13 cellular contexts compared by ENCODE assay signal in the genomic region with DNA sequence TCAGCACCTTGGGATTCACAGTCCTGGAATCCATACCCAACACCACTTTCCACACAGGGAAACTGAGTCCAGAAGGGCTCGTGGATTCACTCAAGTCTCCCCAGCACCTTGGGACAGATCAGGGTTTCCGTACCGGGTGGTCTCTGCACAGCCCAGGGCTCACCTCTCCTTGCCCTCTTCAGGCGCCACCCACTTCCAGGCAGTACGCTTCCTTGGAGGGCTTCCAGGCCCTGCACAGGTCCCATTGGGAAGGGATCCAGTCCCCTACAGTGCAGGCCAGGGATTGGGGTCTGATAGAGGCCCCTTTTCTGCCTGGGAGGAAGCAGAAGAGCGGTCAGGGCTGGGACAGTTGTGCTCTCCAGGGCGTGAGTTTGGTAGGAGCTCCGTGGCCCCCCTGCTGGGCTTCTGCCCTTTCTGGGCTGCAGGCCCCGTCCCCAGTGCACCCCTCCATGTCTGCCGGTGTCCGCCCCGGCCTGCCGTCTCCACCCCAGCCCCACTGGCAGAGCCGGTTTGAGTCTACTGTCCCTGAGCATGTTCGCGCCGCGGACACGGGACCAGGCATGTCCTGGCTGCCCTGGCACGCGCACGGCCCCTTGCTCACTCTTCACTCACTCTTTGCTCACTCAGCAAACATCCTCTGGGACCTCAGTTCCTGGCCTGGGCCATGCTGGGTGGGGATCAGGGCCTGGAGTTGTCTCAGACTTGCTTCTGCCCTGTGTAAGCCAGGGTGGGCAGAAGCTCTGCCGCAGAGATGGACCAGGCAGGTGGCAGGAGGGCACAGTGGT. TPM values are rescaled to one million over a fixed set of nuclear protein-coding genes. Genes with fewer than 3 reads are reported as not detected.
DNase-seq lines count a peak whose midpoint lies in the region; ATAC-seq and TF ChIP-seq lines count a peak whose summit lies in the region.
"Had no signal": no experiment of that assay in that cellular context is flagged by ENCODE, and none has a peak within 500 bp of the region (broad histone marks: within the 10 kb centered on the region; RNA-seq: fewer than 3 reads in every experiment).

No MANE protein-coding gene starts in this region.

- CTCF ChIA-PET in Caco-2 (lab: Charles Lee) = interaction anchor here (1.6 kb wide), 1 partner anchor 76 kb away, joined by 3 read pairs; no protein-coding TSS in a partner anchor

- H3K9ac ChIP-seq in rectal smooth muscle tissue (ENCODE audit: low read length) = no peak overlapping the region

- peak overlapping the region; percentile 74 for H3K27ac Mint-ChIP-seq in Caco-2 (ENCODE audit: unreplicated experiment)
- H3K27ac Mint-ChIP-seq: stimulated activated naive CD8-positive, alpha-beta T cell treated with anti-CD3 and anti-CD28 coated beads, Interleukin-15, Interleukin-2, amounts not matched to agents 100 ng/mL and 50 ng/mL, for 24 hours had no signal

- intact Hi-C loops in Caco-2 (cut with micrococcal nuclease; ENCODE audit: unreplicated experiment) = no loop called here

- WGBS in gastroesophageal sphincter (ENCODE audit: low coverage in 1 of 2), 2 donors = 59 to 80% methylated on average over 1 to 7 of the region's 23 CpGs

- ATAC-seq in gastroesophageal sphincter (peak; percentile 50), HG03520 (IDR thresholded peaks at IDR 0.05; ENCODE audit: unreplicated experiment) (no peak)

- H3K9me3 ChIP-seq in Caco-2 (no peaks in the 10 kb centered on the region), Peyer's patch (no peaks in the 10 kb centered on the region), gastroesophageal sphincter (no peaks in the 10 kb centered on the region)

- no peaks in the 10 kb centered on the region for H3K27me3 ChIP-seq in Caco-2 (replicated peaks; ENCODE audit: control insufficient read depth, insufficient read depth, low read length)
- H3K27me3 ChIP-seq in Peyer's patch = no peaks in the 10 kb centered on the region
- H3K27me3 ChIP-seq in gastroesophageal sphincter = no peaks in the 10 kb centered on the region
- H3K27me3 ChIP-seq in rectal smooth muscle tissue (ENCODE audit: control insufficient read depth, insufficient read depth, low read length) = no peaks in the 10 kb centered on the region

- POLR2A ChIA-PET in Caco-2 (lab: Charles Lee) = no interaction called here

- H3K4me3 ChIP-seq in Caco-2 (ENCODE audit: low read depth, low read length) = no peak overlapping the region
- H3K4me3 ChIP-seq in Peyer's patch = no peak overlapping the region
- H3K4me3 ChIP-seq in gastroesophageal sphincter = peak overlapping the region in 1 of 2 donors; percentile 8
- peak overlapping the region; percentile 6 for H3K4me3 ChIP-seq in rectal smooth muscle tissue (ENCODE audit: low read length)

- H3K27ac ChIP-seq in Peyer's patch (no peak overlapping the region), gastroesophageal sphincter (peak overlapping the region in 3 of 4 donors; percentile 52 to 65 (median 53)), rectal smooth muscle tissue (ENCODE audit: low read depth, low read length) (peak overlapping the region; percentile 57)

- no peak for TF ChIP-seq EP300 in gastroesophageal sphincter (IDR thresholded peaks at IDR 0.05)

- BruUV-seq in Caco-2 (replicated peaks; lab: Mats Ljungman, UMichigan) = no TSS peak

- H3K36me3 Mint-ChIP-seq in Caco-2 (ENCODE audit: insufficient read depth, unreplicated experiment) = peaks cover 12% of the 10 kb centered on the region
- H3K36me3 Mint-ChIP-seq: CD4-positive, CD25-positive, alpha-beta regulatory T cell had no signal

- no peaks in the 10 kb centered on the region for H3K9me3 Mint-ChIP-seq in Caco-2 (ENCODE audit: unreplicated experiment)
- H3K9me3 Mint-ChIP-seq: CD4-positive, CD25-positive, alpha-beta regulatory T cell; stimulated activated naive CD8-positive, alpha-beta T cell treated with anti-CD3 and anti-CD28 coated beads, Interleukin-15, Interleukin-2, amounts not matched to agents 100 ng/mL and 50 ng/mL, for 24 hours had no signal

- no peak for TF ChIP-seq POLR2A in Peyer's patch (IDR thresholded peaks at IDR 0.05)
- no peak for TF ChIP-seq POLR2A in gastroesophageal sphincter (IDR thresholded peaks at IDR 0.05)

- H3K4me1 ChIP-seq in Caco-2 (peaks cover 26% of the 10 kb centered on the region), Peyer's patch (peaks cover 0 to 50% (median 0%) of the 10 kb centered on the region in 4 donors), gastroesophageal sphincter (peaks cover 0 to 76% (median 18%) of the 10 kb centered on the region in 3 donors), rectal smooth muscle tissue (ENCODE audit: control insufficient read depth, insufficient read depth, low read length) (peaks cover 27% of the 10 kb centered on the region)

- peak overlapping the region; percentile 16 for H3K4me3 Mint-ChIP-seq in Caco-2 (ENCODE audit: unreplicated experiment)
- H3K4me3 Mint-ChIP-seq: CD4-positive, CD25-positive, alpha-beta regulatory T cell; stimulated activated naive CD8-positive, alpha-beta T cell treated with anti-CD3 and anti-CD28 coated beads, Interleukin-15, Interleukin-2, amounts not matched to agents 100 ng/mL and 50 ng/mL, for 24 hours had no signal

- H3K36me3 ChIP-seq in Caco-2 (ENCODE audit: control insufficient read depth, insufficient read depth, low read length) (peaks cover 11% of the 10 kb centered on the region), Peyer's patch (peaks cover 0 to 7% (median 0%) of the 10 kb centered on the region in 3 donors), gastroesophageal sphincter (peaks cover 0 to 8% of the 10 kb centered on the region in 2 donors), rectal smooth muscle tissue (ENCODE audit: control insufficient read depth, insufficient read depth, low read length) (peaks cover 4% of the 10 kb centered on the region)

- H3K27me3 Mint-ChIP-seq in Caco-2 (ENCODE audit: insufficient read depth, unreplicated experiment) = no peaks in the 10 kb centered on the region
- H3K27me3 Mint-ChIP-seq: CD4-positive, CD25-positive, alpha-beta regulatory T cell; stimulated activated naive CD8-positive, alpha-beta T cell treated with anti-CD3 and anti-CD28 coated beads, Interleukin-15, Interleukin-2, amounts not matched to agents 100 ng/mL and 50 ng/mL, for 24 hours had no signal

- no peak for TF ChIP-seq CTCF in Caco-2 (IDR thresholded peaks at IDR 0.05; ENCODE audit: insufficient read depth in 1 of 2, low read depth in 1 of 2, low read length in 1 of 2, severe bottlenecking in 1 of 2, unreplicated experiment in 1 of 2)
- TF ChIP-seq CTCF in Peyer's patch (IDR thresholded peaks at IDR 0.05) = no peak
- no peak for TF ChIP-seq CTCF in gastroesophageal sphincter (IDR thresholded peaks at IDR 0.05)

- H3K4me1 Mint-ChIP-seq in Caco-2 (ENCODE audit: low read depth, unreplicated experiment) = peaks cover 30% of the 10 kb centered on the region

- DNase-seq in Caco-2 (peak in 1 of 2 experiments; percentile 46), Peyer's patch (peak in 2 of 3 donors; percentile 46 to 53), NCI-H187 treated with DMSO at 0.1 percent for 48 hours (lab: John Stamatoyannopoulos, UW) (no peak), NCI-H1436 (lab: John Stamatoyannopoulos, UW) (no peak)
- no peak for DNase-seq in stimulated activated CD4-positive, alpha-beta T cell treated with anti-CD3 and anti-CD28 coated beads, Interleukin-4, amount 100 ng/mL, for 24 hours
- DNase-seq: activated CD4-positive, alpha-beta T cell treated with anti-CD3 and anti-CD28 coated beads for 4 hours; activated naive CD4-positive, alpha-beta T cell; CD4-positive, CD25-positive, alpha-beta regulatory T cell; NCI-H524 treated with DMSO at 0.1 percent for 48 hours had no signal

RNA-seq across cellular contexts. Expression of gene SRC, which starts 12.6 kb away (rescaled TPM):
- total RNA-seq in Caco-2 (2022) = 197 and 222 TPM in 2 replicates
- total RNA-seq in Peyer's patch = 100 to 1,000 TPM in 3 of 4 donors, 10 to 100 TPM in 1; 85.8 to 187 (median 146) TPM
- 10 to 100 TPM; 30.6 to 54.7 (median 45.0) TPM for total RNA-seq in gastroesophageal sphincter

Comparison
In these comparisons a context has a peak if more than half of its experiments do, and no peak if none do; other contexts are left out.
1. DNase-seq: peak in Peyer's patch (2 of 3); none in stimulated activated CD4-positive, alpha-beta T cell treated with anti-CD3 and anti-CD28 coated beads, Interleukin-4, amount 100 ng/mL, for 24 hours (single experiment), NCI-H187 treated with DMSO at 0.1 percent for 48 hours (single experiment) and NCI-H1436 (single experiment).
2. H3K27ac ChIP-seq: peak in gastroesophageal sphincter (3 of 4) and rectal smooth muscle tissue (single experiment); none in Peyer's patch (0 of 4).